ENCODE assay signal across 1 cellular context in the genomic region with DNA sequence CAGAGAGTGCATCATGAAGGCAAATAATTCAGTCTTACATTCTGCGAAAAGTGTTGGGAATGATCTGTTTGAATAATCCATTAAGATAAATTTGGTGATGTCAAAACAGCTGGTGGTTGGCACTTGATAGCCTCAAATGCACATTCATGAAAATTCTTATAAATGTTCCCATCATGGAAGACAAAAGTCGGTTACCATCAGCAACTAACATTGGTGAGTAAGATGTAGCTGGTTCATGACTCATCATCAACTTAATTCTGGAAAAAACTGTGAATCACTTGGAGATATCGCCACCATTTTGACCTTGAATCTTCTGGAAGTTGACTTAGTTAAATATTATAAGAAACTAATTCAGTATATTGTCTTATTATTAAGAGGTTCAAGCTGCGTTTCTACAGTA.
TF ChIP-seq lines count a peak whose summit lies in the region.

No MANE protein-coding gene starts in this region.

TF ChIP-seq in endothelial cell of umbilical vein, 7 proteins besides CTCF, POLR2A, EP300 and RAD21:
- TF ChIP-seq POLR2AphosphoS5 (IDR thresholded peaks at IDR 0.05; ENCODE audit: insufficient read depth, low read depth, low read length) (no peak), FOS (IDR thresholded peaks at IDR 0.05; ENCODE audit: borderline replicate concordance, insufficient read depth, low read length) (peak; percentile 25), JUN (IDR thresholded peaks at IDR 0.05; ENCODE audit: borderline replicate concordance, insufficient read depth, insufficient read length, low read depth) (peak; percentile 33)
- TF ChIP-seq, protein P1, sequence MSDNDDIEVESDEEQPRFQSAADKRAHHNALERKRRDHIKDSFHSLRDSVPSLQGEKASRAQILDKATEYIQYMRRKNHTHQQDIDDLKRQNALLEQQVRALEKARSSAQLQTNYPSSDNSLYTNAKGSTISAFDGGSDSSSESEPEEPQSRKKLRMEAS (IDR thresholded peaks at IDR 0.05; ENCODE audit: insufficient read depth, insufficient read length), result no peak
